In genomic region chr5:88729476-88730182, GRCh38 we compare ENCODE assay signal across 8 cellular contexts.
A peak's percentile ranks its signal among the peaks of the same experiment; 100 is the strongest.
DNase-seq lines count a peak whose midpoint lies in the region; ATAC-seq and TF ChIP-seq lines count a peak whose summit lies in the region.

No MANE protein-coding gene starts in this region.

- no peak for TF ChIP-seq POLR2A in erythroblast (IDR thresholded peaks at IDR 0.05; ENCODE audit: low read length)

- no peaks in the 10 kb centered on the region for H3K36me3 Mint-ChIP-seq in activated CD8-positive, alpha-beta memory T cell treated with anti-CD3 and anti-CD28 coated beads, Interleukin-2, amount 10 ng/mL, durations not matched to agents 7 days and 5 days
- H3K36me3 Mint-ChIP-seq in natural killer cell treated with Interleukin-12 subunit alpha and Interleukin-12 subunit beta and Interleukin-15 and Interleukin-18, amount 100 ng/mL, for 72 hours = no peaks in the 10 kb centered on the region

- peak overlapping the region in 9 of 11 experiments; percentile 9 to 85 (median 49); a peak in 5 of 22 replicates for H3K27ac ChIP-seq in BLaER1 treated with 17β-estradiol and CSF1 and Interleukin-3, amounts not matched to agents 10 nM and 100 nM

- H3K4me1 ChIP-seq in BLaER1 treated with 17β-estradiol and CSF1 and Interleukin-3, amounts not matched to agents 10 nM and 100 nM = peaks cover 33 to 48% (median 43%) of the 10 kb centered on the region in 10 experiments

- H3K36me3 ChIP-seq in BLaER1 treated with 17β-estradiol and CSF1 and Interleukin-3, amounts not matched to agents 10 nM and 100 nM = peaks cover 62 to 86% (median 74%) of the 10 kb centered on the region in 11 experiments

- no peak overlapping the region for H3K4me3 Mint-ChIP-seq in activated CD8-positive, alpha-beta memory T cell treated with anti-CD3 and anti-CD28 coated beads, Interleukin-2, amount 10 ng/mL, durations not matched to agents 7 days and 5 days
- H3K4me3 Mint-ChIP-seq in natural killer cell treated with Interleukin-12 subunit alpha and Interleukin-12 subunit beta and Interleukin-15 and Interleukin-18, amount 100 ng/mL, for 72 hours = no peak overlapping the region

- peak; percentile 33 for ATAC-seq in GM19324 (IDR thresholded peaks at IDR 0.05; ENCODE audit: low FRiP score, unreplicated experiment)
- ATAC-seq in activated CD8-positive, alpha-beta memory T cell treated with anti-CD3 and anti-CD28 coated beads, Interleukin-2, amount 10 ng/mL, durations not matched to agents 7 days and 5 days = peak; percentile 51
- ATAC-seq in natural killer cell treated with Interleukin-12 subunit alpha and Interleukin-12 subunit beta and Interleukin-15 and Interleukin-18, amount 100 ng/mL, for 72 hours = peak; percentile 61 to 74

- no peak overlapping the region for H3K4me3 ChIP-seq in BLaER1 treated with 17β-estradiol and CSF1 and Interleukin-3, amounts not matched to agents 10 nM and 100 nM

- H3K9me3 ChIP-seq in BLaER1 treated with 17β-estradiol and CSF1 and Interleukin-3, amounts not matched to agents 10 nM and 100 nM (replicated peaks in 1 of 11) = no peaks in the 10 kb centered on the region

- H3K27ac Mint-ChIP-seq in activated CD8-positive, alpha-beta memory T cell treated with anti-CD3 and anti-CD28 coated beads, Interleukin-2, amount 10 ng/mL, durations not matched to agents 7 days and 5 days = no peak overlapping the region
- no peak overlapping the region for H3K27ac Mint-ChIP-seq in natural killer cell treated with Interleukin-12 subunit alpha and Interleukin-12 subunit beta and Interleukin-15 and Interleukin-18, amount 100 ng/mL, for 72 hours

- DNase-seq in HT-29 (ENCODE audit: low spot score) (peak; percentile 88), NOMO-1 (lab: John Stamatoyannopoulos, UW; ENCODE audit: unreplicated experiment in 2 of 2) (peak; percentile 16 to 81), erythroblast (lab: John Stamatoyannopoulos, UW) (peak; percentile 77 to 86), stromal cell of bone marrow (ENCODE audit: low read depth) (peak; percentile 62)
- DNase-seq in activated CD8-positive, alpha-beta memory T cell treated with anti-CD3 and anti-CD28 coated beads, Interleukin-2, amount 10 ng/mL, durations not matched to agents 7 days and 5 days = peak; percentile 68
- DNase-seq in natural killer cell treated with Interleukin-12 subunit alpha and Interleukin-12 subunit beta and Interleukin-15 and Interleukin-18, amount 100 ng/mL, for 72 hours (ENCODE audit: low spot score) = peak; percentile 67

- H4K20me1 ChIP-seq in BLaER1 treated with 17β-estradiol and CSF1 and Interleukin-3, amounts not matched to agents 10 nM and 100 nM = peaks cover 9 to 93% (median 44%) of the 10 kb centered on the region in 11 experiments; a peak in 17 of 22 replicates

- peaks cover 4% of the 10 kb centered on the region for H3K4me1 Mint-ChIP-seq in activated CD8-positive, alpha-beta memory T cell treated with anti-CD3 and anti-CD28 coated beads, Interleukin-2, amount 10 ng/mL, durations not matched to agents 7 days and 5 days
- H3K4me1 Mint-ChIP-seq in natural killer cell treated with Interleukin-12 subunit alpha and Interleukin-12 subunit beta and Interleukin-15 and Interleukin-18, amount 100 ng/mL, for 72 hours (ENCODE audit: low read depth in 2 of 2) = peaks cover 11 to 12% of the 10 kb centered on the region in 2 donors

- H3K4me2 ChIP-seq in BLaER1 treated with 17β-estradiol and CSF1 and Interleukin-3, amounts not matched to agents 10 nM and 100 nM = no peak overlapping the region; a peak in 1 of 22 replicates

- H3K9me3 Mint-ChIP-seq in activated CD8-positive, alpha-beta memory T cell treated with anti-CD3 and anti-CD28 coated beads, Interleukin-2, amount 10 ng/mL, durations not matched to agents 7 days and 5 days (ENCODE audit: low read depth) = no peaks in the 10 kb centered on the region
- no peaks in the 10 kb centered on the region for H3K9me3 Mint-ChIP-seq in natural killer cell treated with Interleukin-12 subunit alpha and Interleukin-12 subunit beta and Interleukin-15 and Interleukin-18, amount 100 ng/mL, for 72 hours

- peaks cover 14% of the 10 kb centered on the region for H3K27me3 Mint-ChIP-seq in activated CD8-positive, alpha-beta memory T cell treated with anti-CD3 and anti-CD28 coated beads, Interleukin-2, amount 10 ng/mL, durations not matched to agents 7 days and 5 days
- H3K27me3 Mint-ChIP-seq in natural killer cell treated with Interleukin-12 subunit alpha and Interleukin-12 subunit beta and Interleukin-15 and Interleukin-18, amount 100 ng/mL, for 72 hours = no peaks in the 10 kb centered on the region

- H3K9ac ChIP-seq in BLaER1 treated with 17β-estradiol and CSF1 and Interleukin-3, amounts not matched to agents 10 nM and 100 nM = peak overlapping the region in 2 of 11 experiments; percentile 0 to 1; a peak in 4 of 22 replicates

- no peaks in the 10 kb centered on the region for H3K27me3 ChIP-seq in BLaER1 treated with 17β-estradiol and CSF1 and Interleukin-3, amounts not matched to agents 10 nM and 100 nM

- CTCF ChIA-PET in activated CD8-positive, alpha-beta memory T cell treated with anti-CD3 and anti-CD28 coated beads, Interleukin-2, amount 10 ng/mL, durations not matched to agents 7 days and 5 days (lab: Charles Lee) = interaction anchor here (0.6 to 5.4 kb wide), 18 partner anchors 8 to 1800 kb away, joined by 3 to 31 read pairs (median 4); partner anchors contain the start of gene LYSMD3
